40 cellular contexts compared by ENCODE assay signal in genomic region chr12:100371146-100371545, GRCh38. TPM values are rescaled to one million over a fixed set of nuclear protein-coding genes. Genes with fewer than 3 reads are reported as not detected.
"Had no signal": no experiment of that assay in that cellular context is flagged by ENCODE, and none has a peak within 500 bp of the region (broad histone marks: within the 10 kb centered on the region; RNA-seq: fewer than 3 reads in every experiment).

No MANE protein-coding gene starts in this region.

- H3K4me3 ChIP-seq: adrenal gland, ascending aorta, breast epithelium, cardiac muscle cell, colonic mucosa, gastrocnemius medialis, heart left ventricle had no signal

- H3K9me3 Mint-ChIP-seq: activated CD4-positive, alpha-beta memory T cell treated with anti-CD3 and anti-CD28 coated beads for 36 hours; activated CD4-positive, alpha-beta T cell treated with anti-CD3 and anti-CD28 coated beads, Interleukin-2, amount 10 ng/mL, durations not matched to agents 24 days and 14 days; activated naive CD4-positive, alpha-beta T cell treated with anti-CD3 and anti-CD28 coated beads for 36 hours; activated naive CD8-positive, alpha-beta T cell treated with anti-CD3 and anti-CD28 coated beads for 36 hours; activated naive CD8-positive, alpha-beta T cell treated with anti-CD3 and anti-CD28 coated beads, Interleukin-2, amount 50 U/mL, for 24 hours; activated T-helper 1 cell treated with anti-CD3 and anti-CD28 coated beads, Interleukin-12 subunit alpha, Interleukin-12 subunit beta, Interleukin-2, Interleukin-4 antibody, amounts not matched to agents 30 ng/mL and 10 ng/mL and 1 ng/mL, durations not matched to agents 14 hours and 24 hours and 36 hours; activated T-helper 2 cell treated with anti-CD3 and anti-CD28 coated beads, Interferon-gamma antibody, Interleukin-2, Interleukin-4, amounts not matched to agents 10 μg/mL and 5 μg/mL and 100 μg/mL, durations not matched to agents 14 hours and 24 hours and 36 hours; T-helper 2 cell treated with Interferon-gamma antibody and Interleukin-4, amounts not matched to agents 5 μg/mL and 100 μg/mL, for 36 hours had no signal

- DNase-seq: activated CD4-positive, alpha-beta memory T cell treated with anti-CD3 and anti-CD28 coated beads for 36 hours; activated CD4-positive, alpha-beta T cell treated with anti-CD3 and anti-CD28 coated beads for 36 hours; activated CD4-positive, alpha-beta T cell treated with anti-CD3 and anti-CD28 coated beads, Interleukin-2, amount 10 ng/mL, durations not matched to agents 24 days and 14 days; activated CD4-positive, CD25-positive, alpha-beta regulatory T cell; activated CD4-positive, CD25-positive, alpha-beta regulatory T cell treated with anti-CD3 and anti-CD28 coated beads, Interleukin-2, amount 50 U/mL, for 72 hours; activated CD8-positive, alpha-beta memory T cell treated with anti-CD3 and anti-CD28 coated beads, Interleukin-2, amount 10 ng/mL, durations not matched to agents 7 days and 5 days; activated CD8-positive, alpha-beta memory T cell treated with anti-CD3 and anti-CD28 coated beads, Interleukin-2, amount 50 U/mL, for 4 hours; activated CD8-positive, alpha-beta T cell treated with anti-CD3 and anti-CD28 coated beads, Interleukin-2, amount 10 ng/mL, durations not matched to agents 7 days and 5 days; activated effector memory CD4-positive, alpha-beta T cell treated with anti-CD3 and anti-CD28 coated beads, Interleukin-2, amount 50 U/mL, for 16 hours; activated naive CD4-positive, alpha-beta T cell treated with anti-CD3 and anti-CD28 coated beads for 36 hours; activated naive CD8-positive, alpha-beta T cell treated with anti-CD3 and anti-CD28 coated beads for 36 hours; activated naive CD8-positive, alpha-beta T cell treated with anti-CD3 and anti-CD28 coated beads, Interleukin-2, amount 50 U/mL, for 24 hours; activated T-cell treated with anti-CD3 and anti-CD28 coated beads, Interleukin-2, amount 50 U/mL, for 1 hour; activated T-cell treated with anti-CD3 and anti-CD28 coated beads, Interleukin-2, amount 50 U/mL, for 48 hours; adrenal gland; central memory CD4-positive, alpha-beta T cell; cerebellar nuclear complex; colonic mucosa; effector CD8-positive, alpha-beta T cell; foreskin keratinocyte; gastrocnemius medialis; glutamatergic neuron; heart left ventricle; T-helper 1 cell; T-helper 17 cell; T1000; WERI-Rb-1 had no signal

- H3K4me1 Mint-ChIP-seq: activated CD4-positive, alpha-beta T cell treated with anti-CD3 and anti-CD28 coated beads for 36 hours; activated CD4-positive, alpha-beta T cell treated with anti-CD3 and anti-CD28 coated beads, Interleukin-2, amount 10 ng/mL, durations not matched to agents 24 days and 14 days; activated CD8-positive, alpha-beta memory T cell treated with anti-CD3 and anti-CD28 coated beads, Interleukin-2, amount 10 ng/mL, durations not matched to agents 7 days and 5 days; activated naive CD4-positive, alpha-beta T cell treated with anti-CD3 and anti-CD28 coated beads, Interleukin-2, amount 50 U/mL, for 24 hours; activated naive CD8-positive, alpha-beta T cell treated with anti-CD3 and anti-CD28 coated beads for 36 hours; activated naive CD8-positive, alpha-beta T cell treated with anti-CD3 and anti-CD28 coated beads, Interleukin-2, amount 50 U/mL, for 24 hours; T-helper 17 cell had no signal

- H3K4me1 ChIP-seq: adrenal gland, ascending aorta, breast epithelium, colonic mucosa, foreskin keratinocyte had no signal

- H3K27ac ChIP-seq: adrenal gland, ascending aorta, breast epithelium, cardiac muscle cell, colonic mucosa, foreskin keratinocyte, gastrocnemius medialis, heart left ventricle, WERI-Rb-1 had no signal

- FAIRE-seq: endometrium had no signal

- H3K27me3 Mint-ChIP-seq: activated naive CD8-positive, alpha-beta T cell treated with anti-CD3 and anti-CD28 coated beads for 36 hours had no signal

- H3K9me3 ChIP-seq: adrenal gland, ascending aorta, breast epithelium, colonic mucosa, gastrocnemius medialis had no signal

- ATAC-seq: activated CD4-positive, alpha-beta T cell treated with anti-CD3 and anti-CD28 coated beads for 36 hours; activated CD8-positive, alpha-beta memory T cell treated with anti-CD3 and anti-CD28 coated beads, Interleukin-2, amount 10 ng/mL, durations not matched to agents 7 days and 5 days; activated CD8-positive, alpha-beta T cell treated with anti-CD3 and anti-CD28 coated beads, Interleukin-2, amount 10 ng/mL, durations not matched to agents 7 days and 5 days; activated naive CD8-positive, alpha-beta T cell treated with anti-CD3 and anti-CD28 coated beads, Interleukin-2, amount 50 U/mL, for 24 hours; esophagus mucosa; foreskin keratinocyte; gastrocnemius medialis; heart left ventricle; T-helper 17 cell had no signal

- H3K27ac Mint-ChIP-seq: activated CD4-positive, alpha-beta memory T cell treated with anti-CD3 and anti-CD28 coated beads for 36 hours; activated CD4-positive, alpha-beta T cell treated with anti-CD3 and anti-CD28 coated beads for 36 hours; activated CD4-positive, alpha-beta T cell treated with anti-CD3 and anti-CD28 coated beads, Interleukin-2, amount 10 ng/mL, durations not matched to agents 24 days and 14 days; activated CD8-positive, alpha-beta memory T cell treated with anti-CD3 and anti-CD28 coated beads, Interleukin-2, amount 10 ng/mL, durations not matched to agents 7 days and 5 days; activated CD8-positive, alpha-beta T cell treated with anti-CD3 and anti-CD28 coated beads, Interleukin-2, amount 10 ng/mL, durations not matched to agents 7 days and 5 days; activated naive CD4-positive, alpha-beta T cell treated with anti-CD3 and anti-CD28 coated beads for 36 hours; activated naive CD4-positive, alpha-beta T cell treated with anti-CD3 and anti-CD28 coated beads, Interleukin-2, amount 50 U/mL, for 24 hours; activated naive CD8-positive, alpha-beta T cell treated with anti-CD3 and anti-CD28 coated beads for 36 hours; activated naive CD8-positive, alpha-beta T cell treated with anti-CD3 and anti-CD28 coated beads, Interleukin-2, amount 50 U/mL, for 24 hours; activated T-helper 1 cell treated with anti-CD3 and anti-CD28 coated beads, Interleukin-12 subunit alpha, Interleukin-12 subunit beta, Interleukin-2, Interleukin-4 antibody, amounts not matched to agents 30 ng/mL and 10 ng/mL and 1 ng/mL, durations not matched to agents 14 hours and 24 hours and 36 hours; activated T-helper 2 cell treated with anti-CD3 and anti-CD28 coated beads, Interferon-gamma antibody, Interleukin-2, Interleukin-4, amounts not matched to agents 10 μg/mL and 5 μg/mL and 100 μg/mL, durations not matched to agents 14 hours and 24 hours and 36 hours; brain; T-helper 17 cell; T-helper 2 cell treated with Interferon-gamma antibody and Interleukin-4, amounts not matched to agents 5 μg/mL and 100 μg/mL, for 36 hours had no signal

- H3K27me3 ChIP-seq: adrenal gland, ascending aorta, breast epithelium, cardiac muscle cell, colonic mucosa, gastrocnemius medialis, heart left ventricle had no signal

- H3K4me3 Mint-ChIP-seq: activated CD4-positive, alpha-beta memory T cell treated with anti-CD3 and anti-CD28 coated beads for 36 hours; activated CD4-positive, alpha-beta T cell treated with anti-CD3 and anti-CD28 coated beads for 36 hours; activated CD4-positive, alpha-beta T cell treated with anti-CD3 and anti-CD28 coated beads, Interleukin-2, amount 10 ng/mL, durations not matched to agents 24 days and 14 days; activated CD8-positive, alpha-beta memory T cell treated with anti-CD3 and anti-CD28 coated beads, Interleukin-2, amount 10 ng/mL, durations not matched to agents 7 days and 5 days; activated CD8-positive, alpha-beta T cell treated with anti-CD3 and anti-CD28 coated beads, Interleukin-2, amount 10 ng/mL, durations not matched to agents 7 days and 5 days; activated naive CD4-positive, alpha-beta T cell treated with anti-CD3 and anti-CD28 coated beads for 36 hours; activated naive CD4-positive, alpha-beta T cell treated with anti-CD3 and anti-CD28 coated beads, Interleukin-2, amount 50 U/mL, for 24 hours; activated naive CD8-positive, alpha-beta T cell treated with anti-CD3 and anti-CD28 coated beads for 36 hours; activated naive CD8-positive, alpha-beta T cell treated with anti-CD3 and anti-CD28 coated beads, Interleukin-2, amount 50 U/mL, for 24 hours; activated T-helper 1 cell treated with anti-CD3 and anti-CD28 coated beads, Interleukin-12 subunit alpha, Interleukin-12 subunit beta, Interleukin-2, Interleukin-4 antibody, amounts not matched to agents 30 ng/mL and 10 ng/mL and 1 ng/mL, durations not matched to agents 14 hours and 24 hours and 36 hours; brain; T-helper 17 cell; T-helper 2 cell treated with Interferon-gamma antibody and Interleukin-4, amounts not matched to agents 5 μg/mL and 100 μg/mL, for 36 hours had no signal

- H3K36me3 ChIP-seq: adrenal gland, ascending aorta, breast epithelium, cardiac muscle cell, colonic mucosa, gastrocnemius medialis, heart left ventricle, WERI-Rb-1 had no signal

- H3K36me3 Mint-ChIP-seq: activated CD4-positive, alpha-beta memory T cell treated with anti-CD3 and anti-CD28 coated beads for 36 hours; activated CD8-positive, alpha-beta memory T cell treated with anti-CD3 and anti-CD28 coated beads, Interleukin-2, amount 10 ng/mL, durations not matched to agents 7 days and 5 days; activated naive CD4-positive, alpha-beta T cell treated with anti-CD3 and anti-CD28 coated beads, Interleukin-2, amount 50 U/mL, for 24 hours; activated naive CD8-positive, alpha-beta T cell treated with anti-CD3 and anti-CD28 coated beads for 36 hours; brain had no signal

RNA-seq across cellular contexts. Expression of gene SLC17A8, which starts 14.3 kb away (rescaled TPM):
- total RNA-seq: activated CD4-positive, alpha-beta memory T cell treated with anti-CD3 and anti-CD28 coated beads for 36 hours; activated CD4-positive, alpha-beta T cell treated with anti-CD3 and anti-CD28 coated beads for 36 hours; activated CD4-positive, alpha-beta T cell treated with anti-CD3 and anti-CD28 coated beads, Interleukin-2, amount 10 ng/mL, durations not matched to agents 24 days and 14 days; activated CD8-positive, alpha-beta memory T cell treated with anti-CD3 and anti-CD28 coated beads for 36 hours; activated CD8-positive, alpha-beta memory T cell treated with anti-CD3 and anti-CD28 coated beads, Interleukin-2, amount 10 ng/mL, durations not matched to agents 7 days and 5 days; activated CD8-positive, alpha-beta T cell treated with anti-CD3 and anti-CD28 coated beads, Interleukin-2, amount 10 ng/mL, durations not matched to agents 7 days and 5 days; activated naive CD4-positive, alpha-beta T cell treated with anti-CD3 and anti-CD28 coated beads for 36 hours; activated naive CD8-positive, alpha-beta T cell treated with anti-CD3 and anti-CD28 coated beads for 36 hours; activated T-helper 1 cell treated with anti-CD3 and anti-CD28 coated beads, Interleukin-12 subunit alpha, Interleukin-12 subunit beta, Interleukin-2, Interleukin-4 antibody, amounts not matched to agents 30 ng/mL and 10 ng/mL and 1 ng/mL, durations not matched to agents 14 hours and 24 hours and 36 hours; activated T-helper 2 cell treated with anti-CD3 and anti-CD28 coated beads, Interferon-gamma antibody, Interleukin-2, Interleukin-4, amounts not matched to agents 10 μg/mL and 5 μg/mL and 100 μg/mL, durations not matched to agents 14 hours and 24 hours and 36 hours; ascending aorta; breast epithelium; cardiac muscle cell; dermis microvascular lymphatic vessel endothelial cell; epithelial cell of proximal tubule; esophagus mucosa; foreskin keratinocyte; T-helper 17 cell had no signal
- polyA plus RNA-seq: cardiac muscle cell, foreskin keratinocyte, heart left ventricle had no signal
